ENCODE assay signal across 29 cellular contexts in genomic region chrX:124529786-124530185, GRCh38.
"Had no signal": no experiment of that assay in that cellular context is flagged by ENCODE, and none has a peak within 500 bp of the region (broad histone marks: within the 10 kb centered on the region; RNA-seq: fewer than 3 reads in every experiment).

No MANE protein-coding gene starts in this region.

- H3K27ac Mint-ChIP-seq: activated B cell treated with CpG ODN at 0.5 μM for 24 hours; activated CD8-positive, alpha-beta T cell treated with anti-CD3 and anti-CD28 coated beads for 36 hours; activated naive CD8-positive, alpha-beta T cell; activated T-helper 17 cell treated with anti-CD3 and anti-CD28 coated beads, Interleukin-2, amount 50 U/mL, for 72 hours; T-helper 17 cell; T-helper 2 cell treated with Interferon-gamma antibody and Interleukin-4, amounts not matched to agents 5 μg/mL and 100 μg/mL, for 36 hours had no signal

- H3K27ac ChIP-seq: body of pancreas, coronary artery, foreskin keratinocyte, gastrocnemius medialis, heart left ventricle, WERI-Rb-1 had no signal

- H3K4me3 ChIP-seq: body of pancreas, coronary artery, gastrocnemius medialis, heart left ventricle had no signal

- DNase-seq: activated B cell treated with CpG ODN at 0.5 μM for 24 hours; activated CD4-positive, alpha-beta T cell treated with anti-CD3 and anti-CD28 coated beads for 48 hours; activated CD4-positive, alpha-beta T cell treated with anti-CD3 and anti-CD28 coated beads, Interleukin-2, amount 50 U/mL, for 1 hour; activated CD4-positive, alpha-beta T cell treated with anti-CD3 and anti-CD28 coated beads, Interleukin-2, amount 50 U/mL, for 48 hours; activated CD8-positive, alpha-beta memory T cell treated with anti-CD3 and anti-CD28 coated beads for 24 hours; activated CD8-positive, alpha-beta T cell treated with anti-CD3 and anti-CD28 coated beads for 36 hours; activated effector memory CD4-positive, alpha-beta T cell treated with Interleukin-2 at 50 U/mL for 16 hours; activated gamma-delta T cell treated with Interleukin-2 at 50 U/mL for 16 hours; activated naive CD4-positive, alpha-beta T cell treated with anti-CD3 and anti-CD28 coated beads, Interleukin-2, amount 50 U/mL, for 16 hours; activated naive CD4-positive, alpha-beta T cell treated with Interleukin-2 at 50 U/mL for 16 hours; activated T-cell treated with anti-CD3 and anti-CD28 coated beads, Interleukin-2, amount 50 U/mL, for 4 hours; amniotic stem cell; anterior cingulate cortex; body of pancreas; dermis blood vessel endothelial cell; effector CD8-positive, alpha-beta T cell; foreskin keratinocyte; gastrocnemius medialis; glutamatergic neuron; heart left ventricle; T-helper 1 cell; T-helper 17 cell; T1000; WERI-Rb-1 had no signal

- H3K4me1 Mint-ChIP-seq: activated B cell treated with CpG ODN at 0.5 μM for 24 hours; activated T-helper 17 cell treated with anti-CD3 and anti-CD28 coated beads, Interleukin-2, amount 50 U/mL, for 72 hours; central memory CD8-positive, alpha-beta T cell; T-helper 17 cell had no signal

- H3K36me3 ChIP-seq: gastrocnemius medialis, heart left ventricle, WERI-Rb-1 had no signal

- H3K27me3 Mint-ChIP-seq: activated B cell treated with CpG ODN at 0.5 μM for 24 hours; activated CD8-positive, alpha-beta T cell treated with anti-CD3 and anti-CD28 coated beads for 36 hours; activated naive CD8-positive, alpha-beta T cell; central memory CD8-positive, alpha-beta T cell; T-helper 17 cell had no signal

- H3K27me3 ChIP-seq: body of pancreas, foreskin keratinocyte, gastrocnemius medialis, heart left ventricle had no signal

- H3K4me3 Mint-ChIP-seq: activated B cell treated with CpG ODN at 0.5 μM for 24 hours; activated CD8-positive, alpha-beta T cell treated with anti-CD3 and anti-CD28 coated beads for 36 hours; activated naive CD8-positive, alpha-beta T cell; activated T-cell treated with anti-CD3 and anti-CD28 coated beads, Interleukin-2, amount 50 U/mL, for 4 hours; activated T-helper 17 cell treated with anti-CD3 and anti-CD28 coated beads, Interleukin-2, amount 50 U/mL, for 72 hours; central memory CD8-positive, alpha-beta T cell; T-helper 17 cell; T-helper 2 cell treated with Interferon-gamma antibody and Interleukin-4, amounts not matched to agents 5 μg/mL and 100 μg/mL, for 36 hours had no signal

- H3K9me3 Mint-ChIP-seq: activated B cell treated with CpG ODN at 0.5 μM for 24 hours; activated CD8-positive, alpha-beta T cell treated with anti-CD3 and anti-CD28 coated beads for 36 hours; activated T-cell treated with anti-CD3 and anti-CD28 coated beads, Interleukin-2, amount 50 U/mL, for 4 hours; central memory CD8-positive, alpha-beta T cell; T-helper 2 cell treated with Interferon-gamma antibody and Interleukin-4, amounts not matched to agents 5 μg/mL and 100 μg/mL, for 36 hours had no signal

- H3K4me1 ChIP-seq: body of pancreas, foreskin keratinocyte, heart left ventricle had no signal

- H3K9me3 ChIP-seq: body of pancreas, gastrocnemius medialis, heart left ventricle had no signal
